In the genomic region with DNA sequence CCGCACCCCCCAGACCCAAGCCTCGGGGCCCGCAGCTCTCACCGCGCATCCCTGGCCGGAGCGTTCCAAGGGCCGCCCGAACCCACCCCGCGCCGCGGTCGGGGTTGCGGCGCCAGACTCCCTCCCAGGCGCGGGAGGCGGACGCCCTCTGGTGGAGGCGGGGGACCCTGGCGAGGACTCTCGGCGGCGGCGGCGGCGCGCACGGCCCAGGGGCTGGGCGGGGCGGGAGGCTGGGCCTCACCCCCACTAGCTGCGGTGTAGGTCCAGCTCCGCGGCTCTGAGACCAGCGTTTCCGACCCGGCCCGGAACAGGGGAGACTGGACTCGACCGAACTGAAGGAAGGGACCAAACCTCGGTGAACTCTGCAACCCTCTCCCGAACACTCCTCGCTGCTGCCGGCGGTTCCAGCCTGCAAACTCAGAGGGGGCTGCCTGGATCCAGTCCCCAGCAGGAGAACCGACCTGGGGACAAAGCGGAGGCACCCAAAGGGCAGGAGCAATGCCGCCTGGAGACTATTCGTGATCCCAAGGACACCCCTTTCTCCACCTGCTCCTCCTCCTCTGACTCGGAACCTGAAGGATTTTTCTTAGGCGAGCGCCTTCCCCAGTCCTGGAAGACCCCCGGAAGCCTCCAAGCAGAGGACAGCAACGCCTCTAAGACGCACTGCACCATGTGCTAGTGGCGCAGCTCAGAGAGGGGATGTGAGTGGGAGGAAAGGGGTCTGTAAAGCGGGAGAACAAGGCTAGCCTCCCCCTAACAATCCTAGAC, we compare ENCODE assay signal across 8 cellular contexts. TPM values are rescaled to one million over a fixed set of nuclear protein-coding genes. Genes with fewer than 3 reads are reported as not detected.
DNase-seq lines count a peak whose midpoint lies in the region; ATAC-seq, FAIRE-seq and TF ChIP-seq lines count a peak whose summit lies in the region.

No MANE protein-coding gene starts in this region.

- DNase-seq in NCI-H1436 (lab: John Stamatoyannopoulos, UW) (peak; percentile 78), NCI-H1436 treated with DMSO at 0.1 percent for 48 hours (lab: John Stamatoyannopoulos, UW) (no peak), NCI-H2107 treated with DMSO at 0.1 percent for 48 hours (lab: John Stamatoyannopoulos, UW; ENCODE audit: unreplicated experiment) (peak; percentile 6), MCF 10A (ENCODE audit: unreplicated experiment) (peak; percentile 84), iPS-NIHi11 (ENCODE audit: low spot score) (peak; percentile 90), small intestine (peak; percentile 88)

- 0 to 1% (median 1%) methylated on average over 37 to 58 of the region's 58 CpGs for WGBS in small intestine, 3 donors

- intact Hi-C loops in MCF 10A (cut with micrococcal nuclease): loop anchor here (1.0 to 10.0 kb wide), 3 partner anchors 135 to 428 kb away; a partner anchor contains a TSS

- H3K27me3 Mint-ChIP-seq in MCF 10A (ENCODE audit: insufficient read depth, unreplicated experiment): no peaks in the 10 kb centered on the region

- H3K4me1 Mint-ChIP-seq in MCF 10A (ENCODE audit: insufficient read depth, unreplicated experiment): peaks cover 15% of the 10 kb centered on the region

- peak overlapping the region; percentile 96 for H3K27ac Mint-ChIP-seq in MCF 10A (ENCODE audit: low read depth, unreplicated experiment)

- peaks cover 0 to 3% of the 10 kb centered on the region in 2 donors for H3K4me1 ChIP-seq in small intestine (ENCODE audit: control insufficient read depth in 2 of 2, insufficient read depth in 1 of 2, low read depth in 1 of 2, low read length in 1 of 2)

- POLR2A ChIA-PET in MCF 10A (lab: Yijun Ruan, JAX): interaction anchor here (0.6 to 5.9 kb wide), 24 partner anchors 10 to 1015 kb away, joined by 3 to 100 read pairs (median 4); a partner anchor contains a TSS

- FAIRE-seq in small intestine (lab: Jason Lieb, UNC): no peak

- no peaks in the 10 kb centered on the region for H3K9me3 ChIP-seq in small intestine (ENCODE audit: control insufficient read depth, low read depth)

- H3K36me3 Mint-ChIP-seq in MCF 10A (ENCODE audit: insufficient read depth, unreplicated experiment): peaks cover 36% of the 10 kb centered on the region

- peak overlapping the region; percentile 88 for H3K4me3 Mint-ChIP-seq in MCF 10A (ENCODE audit: unreplicated experiment)

- no peaks in the 10 kb centered on the region for H3K36me3 ChIP-seq in small intestine (ENCODE audit: control insufficient read depth in 2 of 2, insufficient read depth in 2 of 2, low read length in 2 of 2)

- CTCF ChIA-PET in MCF 10A (lab: Yijun Ruan, JAX): interaction anchor here (0.5 to 5.3 kb wide), 41 partner anchors 10 to 483 kb away, joined by 3 to 48 read pairs (median 3); a partner anchor contains a TSS

- ATAC-seq in HG02885 (IDR thresholded peaks at IDR 0.05; ENCODE audit: poor library complexity, unreplicated experiment): peak; percentile 68

- TF ChIP-seq CTCF in VCaP (conservative IDR thresholded peaks at IDR 0.05) (peak; percentile 89), MCF 10A (IDR thresholded peaks at IDR 0.05; ENCODE audit: unreplicated experiment) (peak; percentile 84)

- BruUV-seq in MCF 10A (replicated peaks; lab: Mats Ljungman, UMichigan): no TSS peak

- H3K27me3 ChIP-seq in small intestine (ENCODE audit: control insufficient read depth in 2 of 2, insufficient read depth in 2 of 2, low read length in 2 of 2): no peaks in the 10 kb centered on the region

- peak overlapping the region; percentile 59 to 75 for H3K4me3 ChIP-seq in small intestine (ENCODE audit: low read depth in 1 of 2, low read length in 2 of 2)

- H3K27ac ChIP-seq in VCaP (peak overlapping the region; percentile 92), small intestine (ENCODE audit: low read depth in 1 of 2, low read length in 1 of 2) (peak overlapping the region; percentile 84 to 95)

- H3K9me3 Mint-ChIP-seq in MCF 10A (ENCODE audit: unreplicated experiment): no peaks in the 10 kb centered on the region

RNA-seq across cellular contexts. Expression of a gene that starts 0.9 kb away (rescaled TPM):
- total RNA-seq in MCF 10A (2022): 202 and 227 TPM in 2 replicates
- 100 to 1,000 TPM; 166 to 256 (median 216) TPM for polyA plus RNA-seq in small intestine

RNA-seq across cellular contexts. Expression of a gene that starts 6.1 kb away (rescaled TPM):
- total RNA-seq in MCF 10A (2022): 0.93 and 1.5 TPM in 2 replicates
- 1 to 10 TPM in 1 of 3 donors, under 1 TPM in 1, not detected in 1; 0.89 to 1.6 TPM for polyA plus RNA-seq in small intestine

RNA-seq across cellular contexts. Expression of a gene that starts 6.9 kb away (rescaled TPM):
- 3.9 and 5.3 TPM in 2 replicates for total RNA-seq in MCF 10A (2022)
- polyA plus RNA-seq in small intestine: 1 to 10 TPM; 1.1 to 4.2 (median 4.0) TPM

RNA-seq across cellular contexts. Expression of a gene that starts 39.4 kb away (rescaled TPM):
- not detected in 2 replicates for total RNA-seq in MCF 10A (2022)
- 10 to 100 TPM; 12.2 to 51.3 (median 13.9) TPM for polyA plus RNA-seq in small intestine

RNA-seq across cellular contexts. Expression of a gene that starts 51.2 kb away (rescaled TPM):
- total RNA-seq in MCF 10A (2022): 11.8 and 16.2 TPM in 2 replicates
- polyA plus RNA-seq in small intestine: 10 to 100 TPM; 11.5 to 34.3 (median 19.9) TPM
